ENCODE assay signal across 25 cellular contexts in the genomic region with DNA sequence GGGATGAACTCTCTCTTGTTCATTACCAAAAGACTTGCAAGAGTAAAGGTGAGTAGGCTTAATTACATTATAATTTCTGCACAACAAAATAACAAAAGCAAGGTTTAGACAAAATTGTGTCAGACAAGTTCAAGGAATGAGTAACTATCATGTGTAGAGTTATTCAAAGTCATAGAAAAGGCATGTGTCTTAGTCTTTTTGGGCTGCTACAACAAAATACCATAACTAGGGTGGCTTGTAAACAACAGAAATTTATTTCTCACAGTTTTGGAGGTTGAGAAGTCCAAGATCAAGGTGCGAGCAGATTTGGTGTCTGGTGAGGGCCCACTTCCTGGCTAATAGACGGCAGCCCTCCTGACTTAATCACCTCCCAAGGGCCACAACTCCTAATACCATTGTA. TPM values are rescaled to one million over a fixed set of nuclear protein-coding genes. Genes with fewer than 3 reads are reported as not detected.
DNase-seq lines count a peak whose midpoint lies in the region; ATAC-seq and TF ChIP-seq lines count a peak whose summit lies in the region.
"Had no signal": no experiment of that assay in that cellular context is flagged by ENCODE, and none has a peak within 500 bp of the region (broad histone marks: within the 10 kb centered on the region; RNA-seq: fewer than 3 reads in every experiment).

No MANE protein-coding gene starts in this region.

- POLR2A ChIA-PET in GM10248 (lab: Yijun Ruan, JAX): no interaction called here

- peak overlapping the region; percentile 26 to 39 for H3K27ac ChIP-seq in tibial artery
- H3K27ac ChIP-seq: C4-2B, RWPE1 had no signal

- TF ChIP-seq CTCF in osteocyte (IDR thresholded peaks at IDR 0.05): no peak
- no peak for TF ChIP-seq CTCF in tibial artery (IDR thresholded peaks at IDR 0.05)
- TF ChIP-seq CTCF in GM10248 (IDR thresholded peaks at IDR 0.05; ENCODE audit: control extremely low read depth, extremely low read depth, low read depth, missing control alignments): no peak

- intact Hi-C loops in dendritic cell treated with granulocyte-macrophage colony-stimulating factor and Interleukin-4, amounts not matched to agents 40 ng/mL and 50 ng/mL, for 4 days (cut with micrococcal nuclease): loop anchor here (5.0 kb wide), 1 partner anchor 113 kb away; the partner anchor contains the start of gene IL1R1
- intact Hi-C loops in tibial artery (cut with DNase I; ENCODE audit: low total_unique reads): loop anchor here (5.0 kb wide), 1 partner anchor 128 kb away; no protein-coding TSS in a partner anchor

- no peaks in the 10 kb centered on the region for H3K36me3 ChIP-seq in tibial artery

- H3K27ac Mint-ChIP-seq in activated T-cell treated with anti-CD3 and anti-CD28 coated beads, Interleukin-2, amount 50 U/mL, for 72 hours: peak overlapping the region; percentile 29
- H3K27ac Mint-ChIP-seq in dendritic cell treated with granulocyte-macrophage colony-stimulating factor and Interleukin-4, amounts not matched to agents 40 ng/mL and 50 ng/mL, for 4 days: peak overlapping the region; percentile 94
- peak overlapping the region; percentile 91 for H3K27ac Mint-ChIP-seq in osteocyte (ENCODE audit: unreplicated experiment)

- no peak overlapping the region for H3K4me3 ChIP-seq in tibial artery
- H3K4me3 ChIP-seq: K562 had no signal

- CTCF ChIA-PET in GM10248 (lab: Yijun Ruan, JAX): interaction anchor here (1.1 to 1.8 kb wide), 4 partner anchors 9 to 145 kb away, joined by 3 to 5 read pairs (median 4); no protein-coding TSS in a partner anchor

- no peaks in the 10 kb centered on the region for H3K9me3 Mint-ChIP-seq in activated T-cell treated with anti-CD3 and anti-CD28 coated beads, Interleukin-2, amount 50 U/mL, for 72 hours
- H3K9me3 Mint-ChIP-seq in dendritic cell treated with granulocyte-macrophage colony-stimulating factor and Interleukin-4, amounts not matched to agents 40 ng/mL and 50 ng/mL, for 4 days: no peaks in the 10 kb centered on the region
- no peaks in the 10 kb centered on the region for H3K9me3 Mint-ChIP-seq in osteocyte (ENCODE audit: unreplicated experiment)

- H3K36me3 Mint-ChIP-seq in activated T-cell treated with anti-CD3 and anti-CD28 coated beads, Interleukin-2, amount 50 U/mL, for 72 hours (ENCODE audit: insufficient read depth in 2 of 2): peaks cover 8 to 10% of the 10 kb centered on the region in 2 donors
- peaks cover 55% of the 10 kb centered on the region for H3K36me3 Mint-ChIP-seq in dendritic cell treated with granulocyte-macrophage colony-stimulating factor and Interleukin-4, amounts not matched to agents 40 ng/mL and 50 ng/mL, for 4 days (ENCODE audit: low read depth)
- H3K36me3 Mint-ChIP-seq in osteocyte (ENCODE audit: unreplicated experiment): no peaks in the 10 kb centered on the region

- no peaks in the 10 kb centered on the region for H3K27me3 ChIP-seq in tibial artery

- H3K9me3 ChIP-seq in tibial artery: no peaks in the 10 kb centered on the region

- no peak for ATAC-seq in activated T-cell treated with anti-CD3 and anti-CD28 coated beads, Interleukin-2, amount 50 U/mL, for 72 hours (replicated peaks in 1 of 2)
- ATAC-seq: K562 had no signal

- DNase-seq in activated T-cell treated with anti-CD3 and anti-CD28 coated beads, Interleukin-2, amount 50 U/mL, for 72 hours: no peak
- no peak for DNase-seq in activated T-cell treated with anti-CD3 and anti-CD28 coated beads, Interleukin-2, amount 50 U/mL, for 1 hour
- DNase-seq in osteocyte (ENCODE audit: extremely low spot score, unreplicated experiment) (no peak), tibial artery (no peak), HuH-7 (ENCODE audit: low spot score) (no peak), GM10248 (ENCODE audit: extremely low spot score) (no peak), C1 segment of cervical spinal cord (lab: John Stamatoyannopoulos, UW) (no peak)
- DNase-seq: 8988T, AML-193, DMS53, EL, GF-D8, H7, MM.1S, NCI-H1092, NCI-H1436, NCI-H1930, NCI-H510A treated with DMSO at 0.1 percent for 48 hours, NCI-H748 treated with DMSO at 0.1 percent for 48 hours, SHP77 treated with DMSO at 0.1 percent for 48 hours had no signal

- peak overlapping the region in 1 of 2 donors; percentile 18 for H3K4me3 Mint-ChIP-seq in activated T-cell treated with anti-CD3 and anti-CD28 coated beads, Interleukin-2, amount 50 U/mL, for 72 hours
- no peak overlapping the region for H3K4me3 Mint-ChIP-seq in dendritic cell treated with granulocyte-macrophage colony-stimulating factor and Interleukin-4, amounts not matched to agents 40 ng/mL and 50 ng/mL, for 4 days
- H3K4me3 Mint-ChIP-seq in osteocyte (ENCODE audit: unreplicated experiment): no peak overlapping the region

- H3K4me1 Mint-ChIP-seq in activated T-cell treated with anti-CD3 and anti-CD28 coated beads, Interleukin-2, amount 50 U/mL, for 72 hours (ENCODE audit: low read depth): peaks cover 80% of the 10 kb centered on the region
- H3K4me1 Mint-ChIP-seq in dendritic cell treated with granulocyte-macrophage colony-stimulating factor and Interleukin-4, amounts not matched to agents 40 ng/mL and 50 ng/mL, for 4 days (ENCODE audit: low read depth): peaks cover 92% of the 10 kb centered on the region
- H3K4me1 Mint-ChIP-seq in osteocyte (ENCODE audit: unreplicated experiment): peaks cover 74% of the 10 kb centered on the region

- no peaks in the 10 kb centered on the region for H3K27me3 Mint-ChIP-seq in activated T-cell treated with anti-CD3 and anti-CD28 coated beads, Interleukin-2, amount 50 U/mL, for 72 hours (ENCODE audit: low read depth)
- H3K27me3 Mint-ChIP-seq in dendritic cell treated with granulocyte-macrophage colony-stimulating factor and Interleukin-4, amounts not matched to agents 40 ng/mL and 50 ng/mL, for 4 days: no peaks in the 10 kb centered on the region
- H3K27me3 Mint-ChIP-seq in osteocyte (ENCODE audit: unreplicated experiment): no peaks in the 10 kb centered on the region

- peaks cover 0 to 51% (median 27%) of the 10 kb centered on the region in 4 donors for H3K4me1 ChIP-seq in tibial artery

RNA-seq across cellular contexts. Expression of gene IL1R2, which starts 37.6 kb away (rescaled TPM):
- total RNA-seq in activated T-cell treated with anti-CD3 and anti-CD28 coated beads, Interleukin-2, amount 50 U/mL, for 72 hours: 10 to 100 TPM in 1 of 2 donors, 1 to 10 TPM in 1; 8.2 to 11.0 TPM
- not detected in 2 replicates for total RNA-seq in osteocyte
- total RNA-seq: K562, LHCN-M2 had no signal

Comparison
In these comparisons a context has a peak if more than half of its experiments do, and no peak if none do; other contexts are left out.
1. H3K27ac Mint-ChIP-seq: peak in every context shown above with its lines; median percentile 94 in dendritic cell treated with granulocyte-macrophage colony-stimulating factor and Interleukin-4, amounts not matched to agents 40 ng/mL and 50 ng/mL, for 4 days; 91 in osteocyte; 29 in activated T-cell treated with anti-CD3 and anti-CD28 coated beads, Interleukin-2, amount 50 U/mL, for 72 hours.